In genomic region chr12:117679776-117680175, GRCh38 we compare ENCODE assay signal across 33 cellular contexts.
A peak's percentile ranks its signal among the peaks of the same experiment; 100 is the strongest.
DNase-seq lines count a peak whose midpoint lies in the region; ATAC-seq, FAIRE-seq and TF ChIP-seq lines count a peak whose summit lies in the region.
"Had no signal": no experiment of that assay in that cellular context is flagged by ENCODE, and none has a peak within 500 bp of the region (broad histone marks: within the 10 kb centered on the region; RNA-seq: fewer than 3 reads in every experiment).

No MANE protein-coding gene starts in this region.

- POLR2A ChIA-PET in MCF 10A (lab: Yijun Ruan, JAX), result interaction anchor here (0.6 to 1.0 kb wide), 2 partner anchors 12 to 72 kb away, joined by 3 to 4 read pairs; no protein-coding TSS in a partner anchor

- H3K9me3 Mint-ChIP-seq in MCF 10A (ENCODE audit: unreplicated experiment) (no peaks in the 10 kb centered on the region), chondrocyte (ENCODE audit: low read depth) (peaks cover 5% of the 10 kb centered on the region)
- H3K9me3 Mint-ChIP-seq: activated CD4-positive, alpha-beta T cell treated with anti-CD3 and anti-CD28 coated beads, Interleukin-2, amount 10 ng/mL, durations not matched to agents 7 days and 5 days had no signal

- in situ Hi-C loops in mammary epithelial cell (cut with MboI; ENCODE audit: low sequenced_read_pairs in 2 of 2), result no loop called here

- TF ChIP-seq CTCF in MCF 10A (IDR thresholded peaks at IDR 0.05; ENCODE audit: unreplicated experiment) (no peak), mammary epithelial cell (conservative IDR thresholded peaks at IDR 0.05 in 1 of 2, IDR thresholded peaks at IDR 0.05 in 1 of 2; ENCODE audit: extremely low read depth in 1 of 2, insufficient read depth in 1 of 2, low read depth in 1 of 2, low read length in 2 of 2) (no peak), foreskin keratinocyte (conservative IDR thresholded peaks at IDR 0.05) (no peak), chondrocyte (IDR thresholded peaks at IDR 0.05) (no peak)

- H3K27me3 Mint-ChIP-seq in MCF 10A (ENCODE audit: insufficient read depth, unreplicated experiment), result no peaks in the 10 kb centered on the region
- no peaks in the 10 kb centered on the region for H3K27me3 Mint-ChIP-seq in chondrocyte (ENCODE audit: low read depth)
- H3K27me3 Mint-ChIP-seq: activated CD4-positive, alpha-beta T cell treated with anti-CD3 and anti-CD28 coated beads, Interleukin-2, amount 10 ng/mL, durations not matched to agents 7 days and 5 days; activated naive CD8-positive, alpha-beta T cell treated with anti-CD3 and anti-CD28 coated beads, Interleukin-2, amount 50 U/mL, for 24 hours; brain had no signal

- H3K27ac ChIP-seq in mammary epithelial cell (ENCODE audit: insufficient read depth, low read depth, low read length) (no peak overlapping the region), foreskin keratinocyte (no peak overlapping the region)
- H3K27ac ChIP-seq: stomach, tibial nerve had no signal

- no peaks in the 10 kb centered on the region for H3K36me3 ChIP-seq in mammary epithelial cell (ENCODE audit: insufficient read depth, low read length)
- H3K36me3 ChIP-seq: BE2C, stomach, tibial nerve had no signal

- no peak overlapping the region for H3K9ac ChIP-seq in mammary epithelial cell (ENCODE audit: insufficient read depth, low read length)

- H3K36me3 Mint-ChIP-seq in MCF 10A (ENCODE audit: insufficient read depth, unreplicated experiment) (no peaks in the 10 kb centered on the region), chondrocyte (ENCODE audit: low read depth) (no peaks in the 10 kb centered on the region)
- H3K36me3 Mint-ChIP-seq: brain, memory B cell, WTC11 had no signal

- FAIRE-seq in urothelium cell line (lab: Jason Lieb, UNC), result no peak
- FAIRE-seq: GM18507, HTR-8/SVneo, K562 had no signal

- DNase-seq in MCF 10A (ENCODE audit: unreplicated experiment), result peak; percentile 38
- DNase-seq in mammary epithelial cell, result no peak
- DNase-seq in foreskin keratinocyte, result peak in 1 of 2 donors; percentile 70
- DNase-seq in urothelium cell line (ENCODE audit: low spot score), result peak; percentile 21
- DNase-seq in chondrocyte (ENCODE audit: low spot score), result no peak
- DNase-seq: 8988T; activated CD4-positive, alpha-beta T cell treated with anti-CD3 and anti-CD28 coated beads, Interleukin-2, amount 10 ng/mL, durations not matched to agents 7 days and 5 days; activated gamma-delta T cell treated with Interleukin-2 at 50 U/mL for 16 hours; activated naive CD8-positive, alpha-beta T cell treated with anti-CD3 and anti-CD28 coated beads, Interleukin-2, amount 50 U/mL, for 24 hours; activated T-cell treated with anti-CD3 and anti-CD28 coated beads, Interleukin-2, amount 50 U/mL, for 4 hours; BE2C; COR-L47; effector CD4-positive, alpha-beta T cell; erythroblast; HCEC 1CT; left cardiac atrium; NCI-H1417 treated with DMSO at 0.1 percent for 48 hours; NCI-H82; Right ventricle myocardium superior; stimulated activated CD8-positive, alpha-beta memory T cell treated with anti-CD3 and anti-CD28 coated beads, Interleukin-4, amount 100 ng/mL, for 48 hours; stomach; T-helper 9 cell had no signal

- ATAC-seq in SK-N-SH treated with all-trans-retinoic acid at 6 μM for 48 hours (peak; percentile 51), foreskin keratinocyte (peak; percentile 34), HG02798 (IDR thresholded peaks at IDR 0.05; ENCODE audit: poor library complexity, unreplicated experiment) (no peak), HG03439 (IDR thresholded peaks at IDR 0.05; ENCODE audit: unreplicated experiment) (no peak)
- ATAC-seq: activated naive CD8-positive, alpha-beta T cell treated with anti-CD3 and anti-CD28 coated beads, Interleukin-2, amount 50 U/mL, for 24 hours; activated T-cell treated with anti-CD3 and anti-CD28 coated beads, Interleukin-2, amount 50 U/mL, for 4 hours; K562; left cardiac atrium; WTC11 had no signal

- H3K4me1 Mint-ChIP-seq in MCF 10A (ENCODE audit: insufficient read depth, unreplicated experiment) (peaks cover 11% of the 10 kb centered on the region), chondrocyte (ENCODE audit: low read depth) (peaks cover 29% of the 10 kb centered on the region)
- H3K4me1 Mint-ChIP-seq: activated CD4-positive, alpha-beta T cell treated with anti-CD3 and anti-CD28 coated beads, Interleukin-2, amount 10 ng/mL, durations not matched to agents 7 days and 5 days; activated naive CD8-positive, alpha-beta T cell treated with anti-CD3 and anti-CD28 coated beads, Interleukin-2, amount 50 U/mL, for 24 hours; memory B cell had no signal

- H3K27ac Mint-ChIP-seq in MCF 10A (ENCODE audit: low read depth, unreplicated experiment) (peak overlapping the region; percentile 46), chondrocyte (ENCODE audit: unreplicated experiment) (no peak overlapping the region)
- H3K27ac Mint-ChIP-seq: activated CD4-positive, alpha-beta T cell treated with anti-CD3 and anti-CD28 coated beads, Interleukin-2, amount 10 ng/mL, durations not matched to agents 7 days and 5 days; activated naive CD8-positive, alpha-beta T cell treated with anti-CD3 and anti-CD28 coated beads, Interleukin-2, amount 50 U/mL, for 24 hours; brain; memory B cell; WTC11 had no signal

- no peaks in the 10 kb centered on the region for H3K27me3 ChIP-seq in mammary epithelial cell (ENCODE audit: insufficient read depth, low read length)
- H3K27me3 ChIP-seq in foreskin keratinocyte, result no peaks in the 10 kb centered on the region
- H3K27me3 ChIP-seq: BE2C, stomach, tibial nerve had no signal

- H3K4me1 ChIP-seq in mammary epithelial cell (ENCODE audit: insufficient read depth, low read length) (no peaks in the 10 kb centered on the region), foreskin keratinocyte (peaks cover 9% of the 10 kb centered on the region)
- H3K4me1 ChIP-seq: stomach had no signal

- CTCF ChIA-PET in MCF 10A (lab: Yijun Ruan, JAX), result interaction anchor here (1.3 to 2.5 kb wide), 3 partner anchors 10 to 313 kb away, joined by 3 to 12 read pairs (median 5); no protein-coding TSS in a partner anchor
- CTCF ChIA-PET in mammary epithelial cell (lab: Charles Lee; ENCODE audit: low non-redundant PET), result no interaction called here

- peaks cover 8% of the 10 kb centered on the region for H3K9me3 ChIP-seq in mammary epithelial cell (replicated peaks; ENCODE audit: insufficient read depth, low read length)
- H3K9me3 ChIP-seq: BE2C, stomach had no signal

- no peak overlapping the region for H2AFZ ChIP-seq in mammary epithelial cell (ENCODE audit: low read depth, low read length)

- no peak overlapping the region for H3K4me2 ChIP-seq in mammary epithelial cell (ENCODE audit: insufficient read depth, low read depth, low read length)

- dilution Hi-C loops in mammary epithelial cell (cut with HindIII; ENCODE audit: low sequenced_read_pairs), result no loop called here

- no peak overlapping the region for H3K4me3 ChIP-seq in mammary epithelial cell (replicated peaks in 1 of 3; ENCODE audit: insufficient read depth in 1 of 3, low read depth in 2 of 3, low read length in 3 of 3)
- H3K4me3 ChIP-seq: K562, skin epidermis, stomach, tibial nerve had no signal

- BruUV-seq in MCF 10A (replicated peaks; lab: Mats Ljungman, UMichigan) (no TSS peak), mammary epithelial cell (replicated peaks; lab: Mats Ljungman, UMichigan) (no TSS peak)

- intact Hi-C loops in MCF 10A (cut with micrococcal nuclease), result no loop called here
- intact Hi-C loops in mammary epithelial cell (cut with micrococcal nuclease), result no loop called here

- H4K20me1 ChIP-seq in mammary epithelial cell (ENCODE audit: insufficient read depth, low read length), result no peaks in the 10 kb centered on the region

- H3K79me2 ChIP-seq in mammary epithelial cell (ENCODE audit: insufficient read depth, low read length), result no peaks in the 10 kb centered on the region

- H3K4me3 Mint-ChIP-seq in MCF 10A (ENCODE audit: unreplicated experiment) (no peak overlapping the region), chondrocyte (ENCODE audit: unreplicated experiment) (no peak overlapping the region)
- H3K4me3 Mint-ChIP-seq: activated CD4-positive, alpha-beta T cell treated with anti-CD3 and anti-CD28 coated beads, Interleukin-2, amount 10 ng/mL, durations not matched to agents 7 days and 5 days; activated naive CD8-positive, alpha-beta T cell treated with anti-CD3 and anti-CD28 coated beads, Interleukin-2, amount 50 U/mL, for 24 hours; activated T-cell treated with anti-CD3 and anti-CD28 coated beads, Interleukin-2, amount 50 U/mL, for 4 hours; brain; memory B cell; WTC11 had no signal

TF ChIP-seq in SK-N-SH treated with all-trans-retinoic acid at 6 μM for 48 hours, 23 proteins besides CTCF, POLR2A, EP300 and RAD21:
- TF ChIP-seq BACH2 (CRISPR knock-in tag; IDR thresholded peaks at IDR 0.05; ENCODE audit: borderline replicate concordance) (no peak), ZFP30 (CRISPR knock-in tag; IDR thresholded peaks at IDR 0.05) (no peak), CREB5 (CRISPR knock-in tag; IDR thresholded peaks at IDR 0.05; ENCODE audit: low read depth) (no peak), ISL1 (CRISPR knock-in tag; IDR thresholded peaks at IDR 0.05) (no peak), ARNTL (CRISPR knock-in tag; IDR thresholded peaks at IDR 0.05; ENCODE audit: borderline replicate concordance, low read depth) (no peak), ZNF70 (CRISPR knock-in tag; IDR thresholded peaks at IDR 0.05) (no peak), TCF4 (CRISPR knock-in tag; IDR thresholded peaks at IDR 0.05; ENCODE audit: borderline replicate concordance) (no peak), ZFP3 (CRISPR knock-in tag; IDR thresholded peaks at IDR 0.05) (no peak), ZNF8 (CRISPR knock-in tag; IDR thresholded peaks at IDR 0.05) (no peak), GLIS3 (CRISPR knock-in tag; IDR thresholded peaks at IDR 0.05) (no peak), ESRRG (CRISPR knock-in tag; IDR thresholded peaks at IDR 0.05) (no peak), CSDC2 (CRISPR knock-in tag; IDR thresholded peaks at IDR 0.05) (no peak), RARB (CRISPR knock-in tag; IDR thresholded peaks at IDR 0.05) (no peak)

Comparison
In these comparisons a context has a peak if more than half of its experiments do, and no peak if none do; other contexts are left out.
1. DNase-seq: peak in MCF 10A (single experiment) and urothelium cell line (single experiment); none in mammary epithelial cell (single experiment) and chondrocyte (single experiment).
2. ATAC-seq: peak in SK-N-SH treated with all-trans-retinoic acid at 6 μM for 48 hours (single experiment) and foreskin keratinocyte (single experiment); none in HG02798 (single experiment) and HG03439 (single experiment).